Comparison of ENCODE assay signal across 25 cellular contexts in genomic region chr12:97944576-97944975, GRCh38.
"Had no signal": no experiment of that assay in that cellular context is flagged by ENCODE, and none has a peak within 500 bp of the region (broad histone marks: within the 10 kb centered on the region; RNA-seq: fewer than 3 reads in every experiment).

No MANE protein-coding gene starts in this region.

- FAIRE-seq: endothelial cell of umbilical vein, frontal cortex, islet of Langerhans, small intestine had no signal

- H3K27me3 ChIP-seq: body of pancreas, esophagus muscularis mucosa, neutrophil, sigmoid colon, vagina had no signal

- ATAC-seq: activated T-cell treated with anti-CD3 and anti-CD28 coated beads, Interleukin-2, amount 50 U/mL, for 72 hours; body of pancreas; left cardiac atrium; left ventricle myocardium superior; stimulated activated effector memory CD8-positive, alpha-beta T cell treated with anti-CD3 and anti-CD28 coated beads, Interleukin-12 subunit alpha, Interleukin-12 subunit beta, amount 100 ng/mL, for 72 hours had no signal

- H3K4me3 ChIP-seq: body of pancreas, esophagus muscularis mucosa, sigmoid colon, thoracic aorta, vagina had no signal

- H3K36me3 ChIP-seq: esophagus muscularis mucosa, neutrophil, sigmoid colon, thoracic aorta, vagina had no signal

- DNase-seq: activated CD4-positive, alpha-beta T cell treated with anti-CD3 and anti-CD28 coated beads for 4 hours; activated CD4-positive, alpha-beta T cell treated with anti-CD3 and anti-CD28 coated beads, Interleukin-2, amount 50 U/mL, for 4 hours; activated CD4-positive, CD25-positive, alpha-beta regulatory T cell; activated effector memory CD4-positive, alpha-beta T cell treated with Interleukin-2 at 50 U/mL for 16 hours; activated naive CD4-positive, alpha-beta T cell treated with Interleukin-2 at 50 U/mL for 16 hours; activated T-cell treated with anti-CD3 and anti-CD28 coated beads for 4 hours; activated T-cell treated with anti-CD3 and anti-CD28 coated beads, Interleukin-2, amount 50 U/mL, for 72 hours; anterior cingulate cortex; body of pancreas; caudate nucleus; left cardiac atrium; left ventricle myocardium superior; retina; sigmoid colon; small intestine; stimulated activated CD4-positive, alpha-beta T cell treated with anti-CD3 and anti-CD28 coated beads, Interleukin-4, amount 100 ng/mL, for 24 hours; T-helper 1 cell had no signal
